Comparison of ENCODE assay signal across 35 cellular contexts in genomic region chr9:134192311-134192950, GRCh38. TPM values are rescaled to one million over a fixed set of nuclear protein-coding genes. Genes with fewer than 3 reads are reported as not detected.
A peak's percentile ranks its signal among the peaks of the same experiment; 100 is the strongest.
DNase-seq lines count a peak whose midpoint lies in the region; ATAC-seq and TF ChIP-seq lines count a peak whose summit lies in the region.
"Had no signal": no experiment of that assay in that cellular context is flagged by ENCODE, and none has a peak within 500 bp of the region (broad histone marks: within the 10 kb centered on the region; RNA-seq: fewer than 3 reads in every experiment).

No MANE protein-coding gene starts in this region.

- H3K27me3 ChIP-seq in left ventricle myocardium inferior (ENCODE audit: low read depth) (no peaks in the 10 kb centered on the region), left lung (peaks cover 0 to 25% of the 10 kb centered on the region in 2 donors)
- H3K27me3 ChIP-seq: cardiac muscle cell, colonic mucosa, testis had no signal

- no peak for TF ChIP-seq CTCF in left ventricle myocardium inferior (IDR thresholded peaks at IDR 0.05; ENCODE audit: borderline replicate concordance)
- TF ChIP-seq CTCF in left lung (IDR thresholded peaks at IDR 0.05), result no peak

- DNase-seq in left cardiac atrium, result peak; percentile 10
- DNase-seq in left ventricle myocardium inferior, result no peak
- DNase-seq in left lung, result peak; percentile 30 to 43
- DNase-seq in posterior vena cava (ENCODE audit: low spot score), result peak; percentile 45
- no peak for DNase-seq in NCI-H2081 treated with DMSO at 0.1 percent for 48 hours (lab: John Stamatoyannopoulos, UW)
- DNase-seq in pons (ENCODE audit: low spot score), result no peak
- DNase-seq: activated CD4-positive, alpha-beta T cell treated with anti-CD3 and anti-CD28 coated beads, Interleukin-2, amount 10 ng/mL, durations not matched to agents 7 days and 5 days; activated gamma-delta T cell; activated T-cell treated with anti-CD3 and anti-CD28 coated beads, Interleukin-2, amount 50 U/mL, for 24 hours; colonic mucosa; DMS 273 treated with DMSO at 0.1 percent for 48 hours; effector CD4-positive, alpha-beta T cell; EL; KBM-7; midbrain; NCI-H1092; NCI-H187; NCI-H2171 treated with DMSO at 0.1 percent for 48 hours; nucleus accumbens; SHP77 treated with DMSO at 0.1 percent for 48 hours; stimulated activated naive CD8-positive, alpha-beta T cell treated with anti-CD3 and anti-CD28 coated beads, Interleukin-15, Interleukin-2, amounts not matched to agents 100 U/mL and 50 U/mL, for 24 hours; SW 1271; T1000; testis; WERI-Rb-1 had no signal

- H3K9me3 ChIP-seq in left ventricle myocardium inferior (replicated peaks) (no peaks in the 10 kb centered on the region), left lung (no peaks in the 10 kb centered on the region)
- H3K9me3 ChIP-seq: colonic mucosa, testis had no signal

- no peaks in the 10 kb centered on the region for H3K36me3 ChIP-seq in left ventricle myocardium inferior
- H3K36me3 ChIP-seq in left lung, result no peaks in the 10 kb centered on the region
- H3K36me3 ChIP-seq: cardiac muscle cell, colonic mucosa, WERI-Rb-1 had no signal

- H3K4me1 ChIP-seq in left ventricle myocardium inferior, result peaks cover 11% of the 10 kb centered on the region
- H3K4me1 ChIP-seq in left lung, result peaks cover 0 to 19% of the 10 kb centered on the region in 2 donors
- H3K4me1 ChIP-seq: colonic mucosa had no signal

- ATAC-seq in left cardiac atrium, result no peak
- ATAC-seq in left lung, result no peak
- no peak for ATAC-seq in HG03025 (IDR thresholded peaks at IDR 0.05; ENCODE audit: low FRiP score, unreplicated experiment)
- ATAC-seq in HG03135 (IDR thresholded peaks at IDR 0.05; ENCODE audit: unreplicated experiment), result no peak
- ATAC-seq: GM23338; naive thymus-derived CD8-positive, alpha-beta T cell; Panc1; stimulated activated naive CD8-positive, alpha-beta T cell treated with anti-CD3 and anti-CD28 coated beads, Interleukin-15, Interleukin-2, amounts not matched to agents 100 U/mL and 50 U/mL, for 24 hours had no signal

- H3K4me3 ChIP-seq in left ventricle myocardium inferior (no peak overlapping the region), left lung (no peak overlapping the region)
- H3K4me3 ChIP-seq: cardiac muscle cell, colonic mucosa, GM23338, testis had no signal

- H3K27ac ChIP-seq in left ventricle myocardium inferior (replicated peaks), result no peak overlapping the region
- no peak overlapping the region for H3K27ac ChIP-seq in left lung
- H3K27ac ChIP-seq: cardiac muscle cell, colonic mucosa, testis, WERI-Rb-1 had no signal

- intact Hi-C loops in left cardiac atrium (cut with DNase I), result no loop called here
- intact Hi-C loops in left ventricle myocardium inferior (cut with micrococcal nuclease), result no loop called here
- intact Hi-C loops in left lung (cut with DNase I), result no loop called here
- intact Hi-C loops in posterior vena cava (cut with DNase I), result no loop called here

RNA-seq across cellular contexts. Expression of gene RNU6ATAC, which starts 28.1 kb away (rescaled TPM):
- total RNA-seq in left cardiac atrium, result 100 to 1,000 TPM; 307 to 456 TPM
- total RNA-seq in left ventricle myocardium inferior, result 157 TPM
- 100 to 1,000 TPM; 105 to 106 TPM for total RNA-seq in left lung
- 100 to 1,000 TPM; 327 to 473 TPM for total RNA-seq in posterior vena cava
- total RNA-seq: cardiac muscle cell, glomerular endothelial cell, GM23338, liver, M059J, skeletal muscle tissue, testis had no signal

RNA-seq across cellular contexts. Expression of gene WDR5, which starts 56.5 kb away (rescaled TPM):
- total RNA-seq in left cardiac atrium, result 10 to 100 TPM; 16.0 to 20.3 TPM
- total RNA-seq in left ventricle myocardium inferior, result 17.7 TPM
- total RNA-seq in left lung, result 10 to 100 TPM; 23.7 to 32.2 TPM
- total RNA-seq in posterior vena cava, result 10 to 100 TPM; 17.0 to 17.1 TPM

Comparison
In these comparisons a context has a peak if more than half of its experiments do, and no peak if none do; other contexts are left out.
1. DNase-seq: peak in left cardiac atrium (single experiment), left lung (2 of 2) and posterior vena cava (single experiment); none in left ventricle myocardium inferior (single experiment), NCI-H2081 treated with DMSO at 0.1 percent for 48 hours (single experiment) and pons (single experiment).